Comparison of ENCODE assay signal across 8 cellular contexts in the genomic region with DNA sequence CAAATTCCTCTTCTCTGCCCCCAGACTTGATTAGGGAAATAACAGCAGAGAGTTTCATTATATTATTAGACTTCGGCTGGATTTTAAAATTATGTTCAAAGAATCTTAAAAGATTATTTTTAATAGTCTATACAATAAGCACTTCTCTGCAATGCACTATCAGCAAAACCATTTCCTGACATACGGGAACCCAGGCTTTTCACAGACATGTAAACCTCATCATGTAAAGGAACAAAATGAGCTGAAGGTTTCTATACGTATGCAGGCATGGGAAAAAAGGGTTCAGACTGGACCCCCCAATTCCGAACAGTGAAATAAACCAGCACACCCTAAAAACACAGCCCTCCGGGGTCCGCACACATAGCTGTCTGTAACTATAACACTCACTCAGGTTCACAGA.
A peak's percentile ranks its signal among the peaks of the same experiment; 100 is the strongest.
DNase-seq lines count a peak whose midpoint lies in the region; ATAC-seq and TF ChIP-seq lines count a peak whose summit lies in the region.

No MANE protein-coding gene starts in this region.

- H3K4me1 ChIP-seq in mesodermal cell (ENCODE audit: control insufficient read depth, insufficient read depth, low read length, poor library complexity, severe bottlenecking) (peaks cover 8% of the 10 kb centered on the region), tibial artery (peaks cover 0 to 9% (median 4%) of the 10 kb centered on the region in 4 donors)

- H3K27me3 Mint-ChIP-seq in activated naive CD4-positive, alpha-beta T cell treated with anti-CD3 and anti-CD28 coated beads for 36 hours (ENCODE audit: low read depth) = no peaks in the 10 kb centered on the region
- no peaks in the 10 kb centered on the region for H3K27me3 Mint-ChIP-seq in MCF 10A (ENCODE audit: insufficient read depth, unreplicated experiment)

- peaks cover 43% of the 10 kb centered on the region for H3K36me3 ChIP-seq in mesodermal cell (ENCODE audit: control insufficient read depth, insufficient read depth, low read length)
- peaks cover 0 to 5% (median 5%) of the 10 kb centered on the region in 3 donors for H3K36me3 ChIP-seq in tibial artery

- no peaks in the 10 kb centered on the region for H3K9me3 Mint-ChIP-seq in activated naive CD4-positive, alpha-beta T cell treated with anti-CD3 and anti-CD28 coated beads for 36 hours
- H3K9me3 Mint-ChIP-seq in MCF 10A (ENCODE audit: unreplicated experiment) = no peaks in the 10 kb centered on the region

- no peaks in the 10 kb centered on the region for H3K27me3 ChIP-seq in tibial artery

- H3K27ac ChIP-seq in mesodermal cell (ENCODE audit: low read depth, low read length, severe bottlenecking) (peak overlapping the region; percentile 78), tibial artery (no peak overlapping the region)

- DNase-seq in activated naive CD4-positive, alpha-beta T cell treated with anti-CD3 and anti-CD28 coated beads for 36 hours = no peak
- DNase-seq in activated naive CD4-positive, alpha-beta T cell treated with Interleukin-2 at 50 U/mL for 16 hours = no peak
- DNase-seq in MCF 10A (ENCODE audit: unreplicated experiment) = no peak
- DNase-seq in tibial artery = no peak
- DNase-seq in HCEC 1CT = no peak

- intact Hi-C loops in activated naive CD4-positive, alpha-beta T cell treated with anti-CD3 and anti-CD28 coated beads for 36 hours (cut with micrococcal nuclease) = loop anchor here (1.0 to 5.0 kb wide), 6 partner anchors 21 to 1572 kb away; no protein-coding TSS in a partner anchor
- intact Hi-C loops in MCF 10A (cut with micrococcal nuclease) = loop anchor here (1.0 to 5.0 kb wide), 2 partner anchors 106 to 118 kb away; partner anchors contain the start of genes ARL6IP5 and UBA3
- intact Hi-C loops in tibial artery (cut with DNase I; ENCODE audit: low total_unique reads) = no loop called here

- H3K27ac Mint-ChIP-seq in activated naive CD4-positive, alpha-beta T cell treated with anti-CD3 and anti-CD28 coated beads for 36 hours = peak overlapping the region; percentile 96
- H3K27ac Mint-ChIP-seq in MCF 10A (ENCODE audit: low read depth, unreplicated experiment) = peak overlapping the region; percentile 93

- 100% methylated on average over 1 of the region's 6 CpGs; no CpG with 5 or more reads in 1 of the 2 experiments for whole genome bisulfite sequencing in mesodermal cell (ENCODE audit: insufficient coverage in 2 of 2), 2 experiments

- BruUV-seq in MCF 10A (replicated peaks; lab: Mats Ljungman, UMichigan) = TSS peak; percentile 86

- ATAC-seq in HG03378 (IDR thresholded peaks at IDR 0.05; ENCODE audit: unreplicated experiment) = no peak
- no peak for ATAC-seq in GM18511 (IDR thresholded peaks at IDR 0.05; ENCODE audit: unreplicated experiment)

- H3K4me3 ChIP-seq in mesodermal cell (ENCODE audit: extremely low read depth, insufficient read depth, low read length, poor library complexity, severe bottlenecking) (no peak overlapping the region), tibial artery (peak overlapping the region; percentile 16 to 36)

- peak overlapping the region; percentile 75 for H3K4me3 Mint-ChIP-seq in activated naive CD4-positive, alpha-beta T cell treated with anti-CD3 and anti-CD28 coated beads for 36 hours
- H3K4me3 Mint-ChIP-seq in MCF 10A (ENCODE audit: unreplicated experiment) = peak overlapping the region; percentile 75

- TF ChIP-seq CTCF in MCF 10A (IDR thresholded peaks at IDR 0.05; ENCODE audit: unreplicated experiment) (no peak), tibial artery (IDR thresholded peaks at IDR 0.05) (no peak)

- POLR2A ChIA-PET in MCF 10A (lab: Yijun Ruan, JAX) = interaction anchor here (0.6 to 6.9 kb wide), 28 partner anchors 9 to 540 kb away, joined by 3 to 47 read pairs (median 4); partner anchors contain the start of genes ARL6IP5 and MITF

- CTCF ChIA-PET in activated naive CD4-positive, alpha-beta T cell treated with anti-CD3 and anti-CD28 coated beads for 36 hours (lab: Charles Lee) = interaction anchor here (0.7 to 4.8 kb wide), 8 partner anchors 9 to 106 kb away, joined by 3 to 43 read pairs (median 5); no protein-coding TSS in a partner anchor
- CTCF ChIA-PET in MCF 10A (lab: Yijun Ruan, JAX) = interaction anchor here (0.6 to 3.7 kb wide), 9 partner anchors 9 to 497 kb away, joined by 3 to 25 read pairs (median 5); no protein-coding TSS in a partner anchor

- H3K9me3 ChIP-seq in mesodermal cell (ENCODE audit: control insufficient read depth, low read length) (no peaks in the 10 kb centered on the region), tibial artery (no peaks in the 10 kb centered on the region)

- H3K36me3 Mint-ChIP-seq in activated naive CD4-positive, alpha-beta T cell treated with anti-CD3 and anti-CD28 coated beads for 36 hours (ENCODE audit: low read depth) = peaks cover 24% of the 10 kb centered on the region
- H3K36me3 Mint-ChIP-seq in MCF 10A (ENCODE audit: insufficient read depth, unreplicated experiment) = peaks cover 30% of the 10 kb centered on the region

- peaks cover 64% of the 10 kb centered on the region for H3K4me1 Mint-ChIP-seq in activated naive CD4-positive, alpha-beta T cell treated with anti-CD3 and anti-CD28 coated beads for 36 hours (ENCODE audit: low read depth)
- H3K4me1 Mint-ChIP-seq in MCF 10A (ENCODE audit: insufficient read depth, unreplicated experiment) = peaks cover 24% of the 10 kb centered on the region
